Comparison of ENCODE assay signal across 10 cellular contexts in the genomic region with DNA sequence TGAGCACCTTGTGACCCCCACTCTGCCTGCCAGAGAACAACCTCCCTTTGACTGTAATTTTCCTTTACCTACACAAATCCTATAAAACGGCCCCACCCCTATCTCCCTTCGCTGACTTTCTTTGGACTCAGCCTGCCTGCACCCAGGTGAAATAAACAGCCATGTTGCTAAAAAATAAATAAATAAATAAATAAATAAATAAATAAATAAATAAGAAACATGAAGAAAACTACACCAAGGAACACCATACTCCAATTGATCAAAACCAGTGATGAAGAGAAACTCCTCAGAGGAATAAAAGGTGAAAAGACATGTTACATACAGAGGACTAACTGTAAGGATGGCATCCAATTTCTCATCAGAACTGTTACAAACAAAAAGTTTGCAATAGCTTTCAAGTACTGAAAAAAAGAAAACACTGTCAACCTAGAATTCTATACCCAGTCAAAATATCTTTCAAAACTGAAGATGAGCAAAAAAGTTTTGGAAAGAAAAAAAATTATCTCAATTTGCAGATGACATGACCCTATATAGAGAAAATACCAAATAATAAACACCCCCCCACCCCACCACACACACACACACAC. TPM values are rescaled to one million over a fixed set of nuclear protein-coding genes. Genes with fewer than 3 reads are reported as not detected.
"Had no signal": no experiment of that assay in that cellular context is flagged by ENCODE, and none has a peak within 500 bp of the region (broad histone marks: within the 10 kb centered on the region; RNA-seq: fewer than 3 reads in every experiment).

No MANE protein-coding gene starts in this region.

- ATAC-seq: GM23338, HepG2 had no signal

- H2AFZ ChIP-seq: GM23338 had no signal

- H3K4me2 ChIP-seq: GM23338 had no signal

- DNase-seq: H9, HCEC 1CT, HFFc6, KG1 had no signal

- FAIRE-seq: H1, H54, HepG2 had no signal

- H3K4me3 ChIP-seq: GM23338 had no signal

RNA-seq across cellular contexts. Expression of a gene that starts 28.4 kb away (rescaled TPM):
- total RNA-seq: GM23338, H1, H9, HepG2, HFFc6, HT1080 had no signal
- polyA plus RNA-seq: GM23338, H1, HepG2, IgD-negative memory B cell had no signal
